Comparison of ENCODE assay signal across 15 cellular contexts in the genomic region with DNA sequence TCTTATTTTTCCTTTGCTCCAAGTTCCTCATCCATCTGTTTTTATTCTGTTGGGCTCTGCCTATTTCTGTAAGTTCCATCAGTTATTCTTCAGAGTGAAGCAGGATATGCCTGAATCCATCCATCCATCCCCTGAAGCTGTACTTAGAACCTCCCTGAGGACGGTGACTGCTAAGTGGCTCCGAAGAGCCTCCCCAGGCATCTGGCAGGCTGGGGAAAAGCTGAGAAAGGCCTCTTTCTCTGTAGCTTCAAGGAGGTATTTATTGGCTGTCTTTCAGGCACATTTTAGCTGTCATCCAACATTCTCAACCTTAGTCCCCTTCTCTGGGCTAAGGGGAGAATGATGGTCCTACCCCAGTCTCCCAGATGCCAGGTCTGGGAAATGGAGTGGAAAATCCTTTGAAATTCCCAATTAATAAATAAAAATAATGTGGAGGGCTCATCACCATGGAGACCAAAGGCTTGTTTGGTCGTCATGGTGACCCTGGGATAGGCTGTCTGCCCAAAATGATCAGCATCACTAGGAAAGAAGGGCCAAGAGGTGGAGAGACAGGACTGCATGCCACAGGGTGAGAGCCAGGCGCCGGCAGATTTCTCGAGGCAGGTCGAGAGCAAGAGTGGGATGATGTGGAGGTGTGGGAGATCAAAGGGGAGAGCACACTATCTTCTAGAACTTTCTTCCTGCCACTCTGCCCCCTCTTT.
DNase-seq lines count a peak whose midpoint lies in the region.
"Had no signal": no experiment of that assay in that cellular context is flagged by ENCODE, and none has a peak within 500 bp of the region (broad histone marks: within the 10 kb centered on the region; RNA-seq: fewer than 3 reads in every experiment).

No MANE protein-coding gene starts in this region.

- no peaks in the 10 kb centered on the region for H3K9me3 ChIP-seq in iPS-15b (ENCODE audit: control insufficient read depth, insufficient read depth, low read length)

- H3K4me1 Mint-ChIP-seq in activated CD4-positive, alpha-beta T cell treated with anti-CD3 and anti-CD28 coated beads, Interleukin-2, amount 10 ng/mL, durations not matched to agents 24 days and 14 days = peaks cover 7% of the 10 kb centered on the region

- H3K4me3 Mint-ChIP-seq in activated CD4-positive, alpha-beta T cell treated with anti-CD3 and anti-CD28 coated beads, Interleukin-2, amount 10 ng/mL, durations not matched to agents 24 days and 14 days = no peak overlapping the region
- H3K4me3 Mint-ChIP-seq: activated CD8-positive, alpha-beta T cell treated with anti-CD3 and anti-CD28 coated beads for 36 hours; naive thymus-derived CD8-positive, alpha-beta T cell had no signal

- no peak overlapping the region for H3K9ac ChIP-seq in iPS-15b (ENCODE audit: low read depth, low read length)

- peaks cover 9% of the 10 kb centered on the region for H3K27me3 Mint-ChIP-seq in activated CD4-positive, alpha-beta T cell treated with anti-CD3 and anti-CD28 coated beads, Interleukin-2, amount 10 ng/mL, durations not matched to agents 24 days and 14 days

- H3K4me1 ChIP-seq in iPS-15b (ENCODE audit: control insufficient read depth, insufficient read depth, low read length) = peaks cover 16% of the 10 kb centered on the region

- no peak overlapping the region for H3K27ac Mint-ChIP-seq in activated CD4-positive, alpha-beta T cell treated with anti-CD3 and anti-CD28 coated beads, Interleukin-2, amount 10 ng/mL, durations not matched to agents 24 days and 14 days
- H3K27ac Mint-ChIP-seq: activated CD8-positive, alpha-beta T cell treated with anti-CD3 and anti-CD28 coated beads for 36 hours had no signal

- no peaks in the 10 kb centered on the region for H3K36me3 Mint-ChIP-seq in activated CD4-positive, alpha-beta T cell treated with anti-CD3 and anti-CD28 coated beads, Interleukin-2, amount 10 ng/mL, durations not matched to agents 24 days and 14 days (ENCODE audit: low read depth)

- intact Hi-C loops in activated CD4-positive, alpha-beta T cell treated with anti-CD3 and anti-CD28 coated beads, Interleukin-2, amount 10 ng/mL, durations not matched to agents 24 days and 14 days (cut with micrococcal nuclease) = no loop called here

- peaks cover 5% of the 10 kb centered on the region for H3K9me3 Mint-ChIP-seq in activated CD4-positive, alpha-beta T cell treated with anti-CD3 and anti-CD28 coated beads, Interleukin-2, amount 10 ng/mL, durations not matched to agents 24 days and 14 days

- H3K4me3 ChIP-seq in iPS-15b (ENCODE audit: low read depth, low read length) = peak overlapping the region; percentile 4
- H3K4me3 ChIP-seq: hepatocyte had no signal

- H3K36me3 ChIP-seq in iPS-15b (ENCODE audit: control insufficient read depth, insufficient read depth, low read length) = no peaks in the 10 kb centered on the region

- H3K27me3 ChIP-seq in iPS-15b (ENCODE audit: control insufficient read depth, insufficient read depth, low read length) = no peaks in the 10 kb centered on the region

- peak; percentile 61 for DNase-seq in NCI-H748 (lab: John Stamatoyannopoulos, UW; ENCODE audit: unreplicated experiment)
- DNase-seq in NCI-H748 treated with DMSO at 0.1 percent for 48 hours (lab: John Stamatoyannopoulos, UW) = no peak
- peak; percentile 79 to 84 for DNase-seq in NCI-H524 (lab: John Stamatoyannopoulos, UW)
- DNase-seq in superior temporal gyrus (ENCODE audit: extremely low spot score) = peak; percentile 42
- DNase-seq in NCI-H2029 treated with DMSO at 0.1 percent for 48 hours (lab: John Stamatoyannopoulos, UW) = no peak
- DNase-seq in RKO (ENCODE audit: low spot score) = no peak
- DNase-seq in activated CD4-positive, alpha-beta T cell treated with anti-CD3 and anti-CD28 coated beads, Interleukin-2, amount 10 ng/mL, durations not matched to agents 24 days and 14 days = no peak
- DNase-seq: activated CD8-positive, alpha-beta T cell treated with anti-CD3 and anti-CD28 coated beads for 36 hours; dermis blood vessel endothelial cell; left ventricle myocardium superior; naive thymus-derived CD8-positive, alpha-beta T cell; right cardiac atrium; stimulated activated CD4-positive, alpha-beta T cell treated with anti-CD3 and anti-CD28 coated beads, Interleukin-1b, Interleukin-23, amount 100 ng/mL, for 48 hours had no signal

Comparison
In these comparisons a context has a peak if more than half of its experiments do, and no peak if none do; other contexts are left out.
1. DNase-seq: peak in NCI-H748 (single experiment), NCI-H524 (2 of 2) and superior temporal gyrus (single experiment); none in NCI-H748 treated with DMSO at 0.1 percent for 48 hours (single experiment), NCI-H2029 treated with DMSO at 0.1 percent for 48 hours (single experiment), RKO (single experiment) and activated CD4-positive, alpha-beta T cell treated with anti-CD3 and anti-CD28 coated beads, Interleukin-2, amount 10 ng/mL, durations not matched to agents 24 days and 14 days (single experiment).